Comparison of ENCODE assay signal across 13 cellular contexts in the genomic region with DNA sequence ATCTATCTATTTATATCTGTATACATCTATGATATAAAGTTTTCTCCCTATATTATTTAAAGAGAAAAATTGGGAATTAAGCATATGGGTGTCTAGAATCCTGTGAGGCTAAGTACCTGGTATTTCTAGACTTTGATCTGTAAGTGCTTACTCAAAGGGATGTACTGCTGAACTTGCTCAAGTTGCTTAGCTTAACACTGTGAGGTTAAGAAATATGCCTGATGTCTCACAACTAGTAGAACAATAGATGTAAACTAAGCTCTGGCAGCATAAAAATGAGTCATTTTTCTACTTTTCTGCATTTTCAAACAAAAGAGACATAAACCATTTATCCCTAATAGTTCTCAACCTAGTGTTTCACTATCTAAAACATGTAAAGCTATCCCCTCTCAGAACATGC.
DNase-seq lines count a peak whose midpoint lies in the region; ATAC-seq and TF ChIP-seq lines count a peak whose summit lies in the region.
"Had no signal": no experiment of that assay in that cellular context is flagged by ENCODE, and none has a peak within 500 bp of the region (broad histone marks: within the 10 kb centered on the region; RNA-seq: fewer than 3 reads in every experiment).

No MANE protein-coding gene starts in this region.

- TF ChIP-seq CTCF in fibroblast of pulmonary artery (IDR thresholded peaks at IDR 0.05; ENCODE audit: low read length, missing control alignments) (no peak), upper lobe of left lung (IDR thresholded peaks at IDR 0.05) (no peak)

- no peaks in the 10 kb centered on the region for H3K9me3 ChIP-seq in upper lobe of left lung

- no peak overlapping the region for H3K27ac ChIP-seq in upper lobe of left lung
- H3K27ac ChIP-seq: BLaER1 treated with 17β-estradiol and CSF1 and Interleukin-3, amounts not matched to agents 10 nM and 100 nM; HL-60 had no signal

- no peak for TF ChIP-seq EP300 in upper lobe of left lung (IDR thresholded peaks at IDR 0.05)

- no peak for TF ChIP-seq POLR2A in upper lobe of left lung (IDR thresholded peaks at IDR 0.05)

- no peaks in the 10 kb centered on the region for H3K27me3 ChIP-seq in upper lobe of left lung
- H3K27me3 ChIP-seq: BLaER1 treated with 17β-estradiol and CSF1 and Interleukin-3, amounts not matched to agents 10 nM and 100 nM had no signal

- H3K4me3 ChIP-seq in fibroblast of pulmonary artery (replicated peaks; ENCODE audit: low read depth, low read length) (no peak overlapping the region), upper lobe of left lung (no peak overlapping the region)
- H3K4me3 ChIP-seq: BLaER1 treated with 17β-estradiol and CSF1 and Interleukin-3, amounts not matched to agents 10 nM and 100 nM had no signal

- DNase-seq in HCEC 1CT, result peak; percentile 3
- peak; percentile 0 for DNase-seq in RKO (ENCODE audit: low spot score)
- DNase-seq in fibroblast of pulmonary artery (ENCODE audit: low read depth), result peak; percentile 1
- DNase-seq in upper lobe of left lung, result no peak
- DNase-seq: Calu3; CD8-positive, alpha-beta T cell; DMS79 treated with DMSO at 0.1 percent for 48 hours; H9; IMR-90 had no signal

- H3K36me3 ChIP-seq in upper lobe of left lung, result no peaks in the 10 kb centered on the region
- H3K36me3 ChIP-seq: BLaER1 treated with 17β-estradiol and CSF1 and Interleukin-3, amounts not matched to agents 10 nM and 100 nM had no signal

- H3K4me1 ChIP-seq in upper lobe of left lung, result no peaks in the 10 kb centered on the region
- H3K4me1 ChIP-seq: BLaER1 treated with 17β-estradiol and CSF1 and Interleukin-3, amounts not matched to agents 10 nM and 100 nM had no signal

- ATAC-seq in HG03097 (IDR thresholded peaks at IDR 0.05; ENCODE audit: low FRiP score, unreplicated experiment) (no peak), HG03196 (IDR thresholded peaks at IDR 0.05; ENCODE audit: unreplicated experiment) (no peak), upper lobe of left lung (ENCODE audit: low FRiP score in 2 of 2) (no peak)
- ATAC-seq: CD8-positive, alpha-beta T cell had no signal

Comparison
In these comparisons a context has a peak if more than half of its experiments do, and no peak if none do; other contexts are left out.
1. DNase-seq: peak in HCEC 1CT (single experiment), RKO (single experiment) and fibroblast of pulmonary artery (single experiment); none in upper lobe of left lung (0 of 2).